ENCODE assay signal across 10 cellular contexts in the genomic region with DNA sequence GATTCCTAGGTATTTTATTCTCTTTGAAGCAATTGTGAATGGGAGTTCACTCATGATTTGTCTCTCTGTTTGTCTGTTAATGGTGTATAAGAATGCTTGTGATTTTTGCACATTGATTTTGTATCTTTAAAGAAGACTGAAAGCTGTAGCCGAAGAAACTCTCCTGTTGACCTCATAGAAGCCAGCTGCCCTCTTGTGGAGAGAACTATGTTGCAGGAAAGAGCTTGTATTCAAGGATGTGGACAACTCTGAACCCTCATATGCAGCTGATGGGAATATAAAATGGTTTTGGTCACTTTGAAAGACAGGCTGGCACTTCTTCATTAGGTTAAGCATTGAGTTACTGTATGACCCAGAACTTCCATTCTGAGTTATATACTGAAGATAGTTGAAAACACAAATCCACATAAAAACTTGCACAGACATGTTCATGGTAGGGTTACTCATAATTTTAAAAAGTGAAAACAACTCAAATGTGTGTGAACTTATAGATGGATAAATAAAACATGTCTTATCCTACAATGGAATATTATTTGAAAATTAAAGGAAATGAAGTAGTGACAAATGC.
DNase-seq lines count a peak whose midpoint lies in the region; FAIRE-seq and TF ChIP-seq lines count a peak whose summit lies in the region.
"Had no signal": no experiment of that assay in that cellular context is flagged by ENCODE, and none has a peak within 500 bp of the region (broad histone marks: within the 10 kb centered on the region; RNA-seq: fewer than 3 reads in every experiment).

No MANE protein-coding gene starts in this region.

- 46 to 60% methylated on average over 1 of the region's 1 CpG for WGBS in esophagus squamous epithelium, 2 donors

- no peak for TF ChIP-seq POLR2A in esophagus squamous epithelium (IDR thresholded peaks at IDR 0.05)

- no peaks in the 10 kb centered on the region for H3K4me1 Mint-ChIP-seq in Calu3 (ENCODE audit: low read depth, unreplicated experiment)

- H3K9me3 Mint-ChIP-seq in Calu3 (ENCODE audit: low read depth, unreplicated experiment) = no peaks in the 10 kb centered on the region

- CTCF ChIA-PET in Calu3 (lab: Charles Lee) = no interaction called here

- H3K36me3 Mint-ChIP-seq in Calu3 (ENCODE audit: insufficient read depth, unreplicated experiment) = no peaks in the 10 kb centered on the region

- no peaks in the 10 kb centered on the region for H3K9me1 ChIP-seq in keratinocyte (ENCODE audit: control insufficient read depth, extremely low read depth, insufficient read depth, low read length)

- H3K4me1 ChIP-seq in keratinocyte (ENCODE audit: control insufficient read depth, extremely low read depth, insufficient read depth, low read length) (no peaks in the 10 kb centered on the region), esophagus squamous epithelium (no peaks in the 10 kb centered on the region)
- H3K4me1 ChIP-seq: colonic mucosa had no signal

- FAIRE-seq in keratinocyte (lab: Jason Lieb, UNC) = no peak
- no peak for FAIRE-seq in HTR-8/SVneo (lab: Jason Lieb, UNC)

- H3K4me3 Mint-ChIP-seq in Calu3 (ENCODE audit: low read depth, unreplicated experiment) = no peak overlapping the region

- BruUV-seq in Calu3 (replicated peaks; lab: Mats Ljungman, UMichigan) = no TSS peak

- H3K27ac ChIP-seq in keratinocyte (ENCODE audit: control insufficient read depth, insufficient read depth, low read length) = no peak overlapping the region
- no peak overlapping the region for H3K27ac ChIP-seq in esophagus squamous epithelium
- H3K27ac ChIP-seq: colonic mucosa had no signal

- dilution Hi-C loops in keratinocyte (cut with MboI; ENCODE audit: extremely low pct_ligation_motif_present, low sequenced_read_pairs) = no loop called here

- DNase-seq in Calu3 = peak; percentile 1
- peak; percentile 44 for DNase-seq in HT1080 (ENCODE audit: low read depth)
- DNase-seq in SW480 (ENCODE audit: low spot score) = peak; percentile 4
- DNase-seq in keratinocyte (ENCODE audit: low read depth, low spot score) = no peak
- no peak for DNase-seq in esophagus squamous epithelium (lab: John Stamatoyannopoulos, UW)
- no peak for DNase-seq in HTR-8/SVneo (ENCODE audit: insufficient read length, low spot score)
- no peak for DNase-seq in GM10266 (ENCODE audit: extremely low spot score)
- DNase-seq in GDM1 (lab: John Stamatoyannopoulos, UW) = no peak
- DNase-seq: activated CD4-positive, alpha-beta T cell treated with anti-CD3 and anti-CD28 coated beads for 48 hours; colonic mucosa had no signal

- H3K79me2 ChIP-seq in keratinocyte (ENCODE audit: control insufficient read depth, insufficient read depth, low read length) = no peaks in the 10 kb centered on the region

- TF ChIP-seq CTCF in Calu3 (IDR thresholded peaks at IDR 0.05; ENCODE audit: unreplicated experiment) (no peak), keratinocyte (optimal IDR thresholded peaks at IDR 0.05 in 1 of 3, IDR thresholded peaks at IDR 0.05 in 1 of 3, conservative IDR thresholded peaks at IDR 0.05 in 1 of 3; ENCODE audit: extremely low read depth in 1 of 3, insufficient read depth in 2 of 3, low read length in 3 of 3) (peak; percentile 25 to 48 (median 32)), esophagus squamous epithelium (IDR thresholded peaks at IDR 0.05) (peak in 2 of 6 experiments; percentile 7 to 15), GM10266 (IDR thresholded peaks at IDR 0.05; ENCODE audit: control insufficient read depth, insufficient read depth, low read depth, missing control alignments) (no peak)

- no peak overlapping the region for H2AFZ ChIP-seq in keratinocyte (ENCODE audit: control insufficient read depth, low read length)

- H3K9me3 ChIP-seq in keratinocyte (ENCODE audit: control insufficient read depth, low read depth, low read length) (no peaks in the 10 kb centered on the region), esophagus squamous epithelium (no peaks in the 10 kb centered on the region)
- H3K9me3 ChIP-seq: colonic mucosa had no signal

- no peaks in the 10 kb centered on the region for H4K20me1 ChIP-seq in keratinocyte (ENCODE audit: control insufficient read depth, extremely low read depth, insufficient read depth, low read length)

- no peak overlapping the region for H3K9ac ChIP-seq in keratinocyte (ENCODE audit: control insufficient read depth, extremely low read depth, insufficient read depth, low read length)

- H3K36me3 ChIP-seq in keratinocyte (ENCODE audit: control insufficient read depth in 2 of 2, extremely low read depth in 1 of 2, insufficient read depth in 2 of 2, low read length in 2 of 2) (no peaks in the 10 kb centered on the region), esophagus squamous epithelium (no peaks in the 10 kb centered on the region)
- H3K36me3 ChIP-seq: colonic mucosa had no signal

- no peak overlapping the region for H3K4me2 ChIP-seq in keratinocyte (ENCODE audit: control insufficient read depth, extremely low read depth, insufficient read depth, low read depth, low read length)

- H3K4me3 ChIP-seq in keratinocyte (ENCODE audit: control insufficient read depth in 2 of 3, extremely low read depth in 1 of 3, insufficient read depth in 2 of 3, low read depth in 1 of 3, low read length in 3 of 3) (no peak overlapping the region), esophagus squamous epithelium (no peak overlapping the region)
- H3K4me3 ChIP-seq: colonic mucosa had no signal

- H3K27ac Mint-ChIP-seq in Calu3 (ENCODE audit: unreplicated experiment) = no peak overlapping the region

- no peaks in the 10 kb centered on the region for H3K27me3 Mint-ChIP-seq in Calu3 (ENCODE audit: unreplicated experiment)

- no peaks in the 10 kb centered on the region for H3K27me3 ChIP-seq in keratinocyte (ENCODE audit: control insufficient read depth, extremely low read depth, insufficient read depth, low read length)
- no peaks in the 10 kb centered on the region for H3K27me3 ChIP-seq in esophagus squamous epithelium
- H3K27me3 ChIP-seq: colonic mucosa had no signal

- intact Hi-C loops in Calu3 (cut with micrococcal nuclease; ENCODE audit: unreplicated experiment) = no loop called here
- intact Hi-C loops in esophagus squamous epithelium (cut with DNase I) = no loop called here

Comparison
In these comparisons a context has a peak if more than half of its experiments do, and no peak if none do; other contexts are left out.
1. DNase-seq: peak in Calu3 (single experiment), HT1080 (single experiment) and SW480 (single experiment); none in keratinocyte (single experiment), esophagus squamous epithelium (single experiment), HTR-8/SVneo (single experiment), GM10266 (single experiment) and GDM1 (single experiment).
2. CTCF ChIP-seq: peak in keratinocyte (3 of 3); none in Calu3 (single experiment) and GM10266 (single experiment).